18 cellular contexts compared by ENCODE assay signal in genomic region chr2:191268596-191268995, GRCh38. TPM values are rescaled to one million over a fixed set of nuclear protein-coding genes. Genes with fewer than 3 reads are reported as not detected.
A peak's percentile ranks its signal among the peaks of the same experiment; 100 is the strongest.
DNase-seq lines count a peak whose midpoint lies in the region; ATAC-seq, FAIRE-seq and TF ChIP-seq lines count a peak whose summit lies in the region.
"Had no signal": no experiment of that assay in that cellular context is flagged by ENCODE, and none has a peak within 500 bp of the region (broad histone marks: within the 10 kb centered on the region; RNA-seq: fewer than 3 reads in every experiment).

No MANE protein-coding gene starts in this region.

- no peak overlapping the region for H2AFZ ChIP-seq in astrocyte (ENCODE audit: low read depth, low read length)
- H2AFZ ChIP-seq: GM23248 had no signal

- H3K27me3 Mint-ChIP-seq in astrocyte (ENCODE audit: low read depth, unreplicated experiment) (no peaks in the 10 kb centered on the region), nephron progenitor cell (ENCODE audit: low read depth, poor library complexity) (no peaks in the 10 kb centered on the region)

- H3K36me3 ChIP-seq in astrocyte (ENCODE audit: insufficient read depth, low read length): no peaks in the 10 kb centered on the region

- peaks cover 84% of the 10 kb centered on the region for H3K79me2 ChIP-seq in astrocyte (ENCODE audit: insufficient read depth, low read length)

- H3K36me3 Mint-ChIP-seq in astrocyte (ENCODE audit: low read depth, unreplicated experiment): peaks cover 2% of the 10 kb centered on the region
- H3K36me3 Mint-ChIP-seq in nephron progenitor cell (ENCODE audit: low read depth): peaks cover 21% of the 10 kb centered on the region

- TF ChIP-seq CTCF in astrocyte (IDR thresholded peaks at IDR 0.05; ENCODE audit: insufficient read depth, low read depth, low read length) (no peak), nephron progenitor cell (IDR thresholded peaks at IDR 0.05) (no peak)

- H3K27ac Mint-ChIP-seq in astrocyte (ENCODE audit: unreplicated experiment): peak overlapping the region; percentile 71
- H3K27ac Mint-ChIP-seq in nephron progenitor cell: peak overlapping the region; percentile 64
- H3K27ac Mint-ChIP-seq: CD4-positive, alpha-beta T cell had no signal

- H3K4me1 ChIP-seq in astrocyte (ENCODE audit: insufficient read depth, low read length): peaks cover 36% of the 10 kb centered on the region

- H3K9ac ChIP-seq in astrocyte (ENCODE audit: low read length): no peak overlapping the region
- H3K9ac ChIP-seq: GM23248, KMS-11 had no signal

- peaks cover 73% of the 10 kb centered on the region for H4K20me1 ChIP-seq in astrocyte (ENCODE audit: insufficient read depth, low read length)

- no peaks in the 10 kb centered on the region for H3K9me3 ChIP-seq in astrocyte (ENCODE audit: insufficient read depth, low read depth, low read length)

- peak overlapping the region; percentile 11 for H3K4me3 Mint-ChIP-seq in astrocyte (ENCODE audit: unreplicated experiment)
- H3K4me3 Mint-ChIP-seq in nephron progenitor cell: no peak overlapping the region
- H3K4me3 Mint-ChIP-seq: CD4-positive, alpha-beta T cell had no signal

- no peak overlapping the region for H3K27ac ChIP-seq in astrocyte (ENCODE audit: low read depth, low read length)
- H3K27ac ChIP-seq: C4-2B, GM23248, KMS-11 had no signal

- H3K4me3 ChIP-seq in astrocyte (ENCODE audit: insufficient read depth, low read depth, low read length): no peak overlapping the region
- H3K4me3 ChIP-seq: GM23248 had no signal

- DNase-seq in astrocyte (ENCODE audit: low read depth) (no peak), glomerular visceral epithelial cell (ENCODE audit: extremely low spot score) (peak; percentile 51), nephron progenitor cell (no peak), NCI-H146 treated with DMSO at 0.1 percent for 48 hours (lab: John Stamatoyannopoulos, UW; ENCODE audit: unreplicated experiment) (no peak)
- no peak for DNase-seq in stimulated activated CD4-positive, alpha-beta T cell treated with anti-CD3 and anti-CD28 coated beads, Interleukin-15, amount 100 ng/mL, for 24 hours
- DNase-seq: ACHN; CD4-positive, alpha-beta T cell; DMS153; DMS79; GF-D8; GM23248; HCEC 1CT had no signal

- no peak overlapping the region for H3K4me2 ChIP-seq in astrocyte (ENCODE audit: low read length)
- H3K4me2 ChIP-seq: KMS-11 had no signal

- no peaks in the 10 kb centered on the region for H3K27me3 ChIP-seq in astrocyte (ENCODE audit: insufficient read depth, low read length)

- ATAC-seq in HG03565 (IDR thresholded peaks at IDR 0.05; ENCODE audit: unreplicated experiment): no peak
- no peak for ATAC-seq in GM19467 (IDR thresholded peaks at IDR 0.05; ENCODE audit: unreplicated experiment)

- H3K9me3 Mint-ChIP-seq in astrocyte (ENCODE audit: unreplicated experiment): peaks cover 2% of the 10 kb centered on the region
- no peaks in the 10 kb centered on the region for H3K9me3 Mint-ChIP-seq in nephron progenitor cell
- H3K9me3 Mint-ChIP-seq: CD4-positive, alpha-beta T cell had no signal

- peaks cover 56% of the 10 kb centered on the region for H3K4me1 Mint-ChIP-seq in astrocyte (ENCODE audit: low read depth, unreplicated experiment)
- peaks cover 60% of the 10 kb centered on the region for H3K4me1 Mint-ChIP-seq in nephron progenitor cell

- FAIRE-seq in astrocyte (lab: Jason Lieb, UNC): no peak
- FAIRE-seq: A204.1, H54 had no signal

RNA-seq across cellular contexts. Expression of gene MYO1B, which starts 23.4 kb away (rescaled TPM):
- total RNA-seq in astrocyte: 95.7 TPM in 2 replicates
